In the genomic region with DNA sequence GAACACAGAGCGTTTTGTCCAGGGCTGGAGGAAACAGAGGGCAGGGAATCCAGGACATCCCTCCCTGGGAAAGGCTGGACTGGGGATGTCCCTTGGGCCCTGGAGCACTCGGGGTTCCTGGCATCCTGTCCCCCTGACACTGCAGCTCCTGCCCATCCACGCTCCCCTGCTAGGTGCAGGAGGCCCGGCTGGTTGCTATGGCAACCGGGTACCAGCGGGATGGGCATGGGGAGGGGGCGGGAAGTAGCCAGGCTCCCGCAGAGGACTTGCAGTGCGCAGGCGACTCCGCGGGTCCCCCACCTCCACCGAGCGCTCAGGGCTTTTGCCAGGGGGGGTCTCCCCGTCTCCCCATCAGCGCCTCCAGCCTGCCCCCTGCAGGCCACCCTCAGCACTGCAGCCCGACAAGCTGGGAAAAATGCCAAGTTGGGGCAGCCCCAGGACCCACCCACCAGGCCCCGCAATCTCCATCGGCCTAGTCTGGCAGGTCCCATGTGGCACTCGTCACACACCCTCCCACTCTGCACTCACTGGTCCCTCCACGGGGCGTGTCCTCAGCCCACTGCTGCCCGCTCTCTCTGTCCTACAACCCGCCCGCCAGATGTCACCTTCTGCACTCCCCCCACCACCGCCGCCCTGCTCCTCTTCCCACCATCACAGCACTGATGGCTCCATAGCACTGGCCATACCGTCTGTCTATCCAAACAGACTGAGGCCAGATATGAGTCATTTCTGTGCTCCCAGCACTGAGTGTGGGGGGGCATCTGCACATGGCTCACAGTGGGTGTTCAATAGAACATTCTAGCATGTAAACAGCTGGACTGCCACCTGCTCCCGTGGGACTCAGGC, we compare ENCODE assay signal across 1 cellular context.
TF ChIP-seq lines count a peak whose summit lies in the region.

No MANE protein-coding gene starts in this region.

TF ChIP-seq in HEK293, 187 proteins besides CTCF, POLR2A, EP300 and RAD21 (continued from another document):
- TF ChIP-seq, protein P1, sequence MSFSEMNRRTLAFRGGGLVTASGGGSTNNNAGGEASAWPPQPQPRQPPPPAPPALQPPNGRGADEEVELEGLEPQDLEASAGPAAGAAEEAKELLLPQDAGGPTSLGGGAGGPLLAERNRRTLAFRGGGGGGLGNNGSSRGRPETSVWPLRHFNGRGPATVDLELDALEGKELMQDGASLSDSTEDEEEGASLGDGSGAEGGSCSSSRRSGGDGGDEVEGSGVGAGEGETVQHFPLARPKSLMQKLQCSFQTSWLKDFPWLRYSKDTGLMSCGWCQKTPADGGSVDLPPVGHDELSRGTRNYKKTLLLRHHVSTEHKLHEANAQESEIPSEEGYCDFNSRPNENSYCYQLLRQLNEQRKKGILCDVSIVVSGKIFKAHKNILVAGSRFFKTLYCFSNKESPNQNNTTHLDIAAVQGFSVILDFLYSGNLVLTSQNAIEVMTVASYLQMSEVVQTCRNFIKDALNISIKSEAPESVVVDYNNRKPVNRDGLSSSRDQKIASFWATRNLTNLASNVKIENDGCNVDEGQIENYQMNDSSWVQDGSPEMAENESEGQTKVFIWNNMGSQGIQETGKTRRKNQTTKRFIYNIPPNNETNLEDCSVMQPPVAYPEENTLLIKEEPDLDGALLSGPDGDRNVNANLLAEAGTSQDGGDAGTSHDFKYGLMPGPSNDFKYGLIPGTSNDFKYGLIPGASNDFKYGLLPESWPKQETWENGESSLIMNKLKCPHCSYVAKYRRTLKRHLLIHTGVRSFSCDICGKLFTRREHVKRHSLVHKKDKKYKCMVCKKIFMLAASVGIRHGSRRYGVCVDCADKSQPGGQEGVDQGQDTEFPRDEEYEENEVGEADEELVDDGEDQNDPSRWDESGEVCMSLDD (tag by site-specific recombination; IDR thresholded peaks at IDR 0.05): peak; percentile 3; the same call in 1 of the 2 replicates
- TF ChIP-seq KLF1 (tag by site-specific recombination; IDR thresholded peaks at IDR 0.05): peak; percentile 89
- TF ChIP-seq, protein P2, sequence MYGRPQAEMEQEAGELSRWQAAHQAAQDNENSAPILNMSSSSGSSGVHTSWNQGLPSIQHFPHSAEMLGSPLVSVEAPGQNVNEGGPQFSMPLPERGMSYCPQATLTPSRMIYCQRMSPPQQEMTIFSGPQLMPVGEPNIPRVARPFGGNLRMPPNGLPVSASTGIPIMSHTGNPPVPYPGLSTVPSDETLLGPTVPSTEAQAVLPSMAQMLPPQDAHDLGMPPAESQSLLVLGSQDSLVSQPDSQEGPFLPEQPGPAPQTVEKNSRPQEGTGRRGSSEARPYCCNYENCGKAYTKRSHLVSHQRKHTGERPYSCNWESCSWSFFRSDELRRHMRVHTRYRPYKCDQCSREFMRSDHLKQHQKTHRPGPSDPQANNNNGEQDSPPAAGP (tag by site-specific recombination; IDR thresholded peaks at IDR 0.05): peak; percentile 14; the same call in 1 of the 2 replicates
- TF ChIP-seq ZNF600 (tag by site-specific recombination; IDR thresholded peaks at IDR 0.05): 0 out of 2 replicates have a peak, but pooled peaks have one; percentile 36
- peak; percentile 32 for TF ChIP-seq KLF9 (tag by site-specific recombination; IDR thresholded peaks at IDR 0.05; ENCODE audit: low read depth)
- TF ChIP-seq, protein P3, sequence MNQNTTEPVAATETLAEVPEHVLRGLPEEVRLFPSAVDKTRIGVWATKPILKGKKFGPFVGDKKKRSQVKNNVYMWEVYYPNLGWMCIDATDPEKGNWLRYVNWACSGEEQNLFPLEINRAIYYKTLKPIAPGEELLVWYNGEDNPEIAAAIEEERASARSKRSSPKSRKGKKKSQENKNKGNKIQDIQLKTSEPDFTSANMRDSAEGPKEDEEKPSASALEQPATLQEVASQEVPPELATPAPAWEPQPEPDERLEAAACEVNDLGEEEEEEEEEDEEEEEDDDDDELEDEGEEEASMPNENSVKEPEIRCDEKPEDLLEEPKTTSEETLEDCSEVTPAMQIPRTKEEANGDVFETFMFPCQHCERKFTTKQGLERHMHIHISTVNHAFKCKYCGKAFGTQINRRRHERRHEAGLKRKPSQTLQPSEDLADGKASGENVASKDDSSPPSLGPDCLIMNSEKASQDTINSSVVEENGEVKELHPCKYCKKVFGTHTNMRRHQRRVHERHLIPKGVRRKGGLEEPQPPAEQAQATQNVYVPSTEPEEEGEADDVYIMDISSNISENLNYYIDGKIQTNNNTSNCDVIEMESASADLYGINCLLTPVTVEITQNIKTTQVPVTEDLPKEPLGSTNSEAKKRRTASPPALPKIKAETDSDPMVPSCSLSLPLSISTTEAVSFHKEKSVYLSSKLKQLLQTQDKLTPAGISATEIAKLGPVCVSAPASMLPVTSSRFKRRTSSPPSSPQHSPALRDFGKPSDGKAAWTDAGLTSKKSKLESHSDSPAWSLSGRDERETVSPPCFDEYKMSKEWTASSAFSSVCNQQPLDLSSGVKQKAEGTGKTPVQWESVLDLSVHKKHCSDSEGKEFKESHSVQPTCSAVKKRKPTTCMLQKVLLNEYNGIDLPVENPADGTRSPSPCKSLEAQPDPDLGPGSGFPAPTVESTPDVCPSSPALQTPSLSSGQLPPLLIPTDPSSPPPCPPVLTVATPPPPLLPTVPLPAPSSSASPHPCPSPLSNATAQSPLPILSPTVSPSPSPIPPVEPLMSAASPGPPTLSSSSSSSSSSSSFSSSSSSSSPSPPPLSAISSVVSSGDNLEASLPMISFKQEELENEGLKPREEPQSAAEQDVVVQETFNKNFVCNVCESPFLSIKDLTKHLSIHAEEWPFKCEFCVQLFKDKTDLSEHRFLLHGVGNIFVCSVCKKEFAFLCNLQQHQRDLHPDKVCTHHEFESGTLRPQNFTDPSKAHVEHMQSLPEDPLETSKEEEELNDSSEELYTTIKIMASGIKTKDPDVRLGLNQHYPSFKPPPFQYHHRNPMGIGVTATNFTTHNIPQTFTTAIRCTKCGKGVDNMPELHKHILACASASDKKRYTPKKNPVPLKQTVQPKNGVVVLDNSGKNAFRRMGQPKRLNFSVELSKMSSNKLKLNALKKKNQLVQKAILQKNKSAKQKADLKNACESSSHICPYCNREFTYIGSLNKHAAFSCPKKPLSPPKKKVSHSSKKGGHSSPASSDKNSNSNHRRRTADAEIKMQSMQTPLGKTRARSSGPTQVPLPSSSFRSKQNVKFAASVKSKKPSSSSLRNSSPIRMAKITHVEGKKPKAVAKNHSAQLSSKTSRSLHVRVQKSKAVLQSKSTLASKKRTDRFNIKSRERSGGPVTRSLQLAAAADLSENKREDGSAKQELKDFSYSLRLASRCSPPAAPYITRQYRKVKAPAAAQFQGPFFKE (tag by site-specific recombination; IDR thresholded peaks at IDR 0.05; ENCODE audit: borderline replicate concordance): no peak
- no peak for TF ChIP-seq ZNF621 (tag by site-specific recombination; IDR thresholded peaks at IDR 0.05)
- no peak for TF ChIP-seq ZNF792 (tag by site-specific recombination; IDR thresholded peaks at IDR 0.05)
- TF ChIP-seq ZNF626 (tag by site-specific recombination; IDR thresholded peaks at IDR 0.05): no peak
- TF ChIP-seq GFI1B (tag by site-specific recombination; IDR thresholded peaks at IDR 0.05): no peak
- TF ChIP-seq ZBTB8A (tag by site-specific recombination; IDR thresholded peaks at IDR 0.05): 0 out of 2 replicates have a peak, but pooled peaks have one; percentile 11
- TF ChIP-seq, protein P4, sequence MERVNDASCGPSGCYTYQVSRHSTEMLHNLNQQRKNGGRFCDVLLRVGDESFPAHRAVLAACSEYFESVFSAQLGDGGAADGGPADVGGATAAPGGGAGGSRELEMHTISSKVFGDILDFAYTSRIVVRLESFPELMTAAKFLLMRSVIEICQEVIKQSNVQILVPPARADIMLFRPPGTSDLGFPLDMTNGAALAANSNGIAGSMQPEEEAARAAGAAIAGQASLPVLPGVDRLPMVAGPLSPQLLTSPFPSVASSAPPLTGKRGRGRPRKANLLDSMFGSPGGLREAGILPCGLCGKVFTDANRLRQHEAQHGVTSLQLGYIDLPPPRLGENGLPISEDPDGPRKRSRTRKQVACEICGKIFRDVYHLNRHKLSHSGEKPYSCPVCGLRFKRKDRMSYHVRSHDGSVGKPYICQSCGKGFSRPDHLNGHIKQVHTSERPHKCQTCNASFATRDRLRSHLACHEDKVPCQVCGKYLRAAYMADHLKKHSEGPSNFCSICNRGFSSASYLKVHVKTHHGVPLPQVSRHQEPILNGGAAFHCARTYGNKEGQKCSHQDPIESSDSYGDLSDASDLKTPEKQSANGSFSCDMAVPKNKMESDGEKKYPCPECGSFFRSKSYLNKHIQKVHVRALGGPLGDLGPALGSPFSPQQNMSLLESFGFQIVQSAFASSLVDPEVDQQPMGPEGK (tag by site-specific recombination; IDR thresholded peaks at IDR 0.05): peak; percentile 87
- TF ChIP-seq, protein P5, sequence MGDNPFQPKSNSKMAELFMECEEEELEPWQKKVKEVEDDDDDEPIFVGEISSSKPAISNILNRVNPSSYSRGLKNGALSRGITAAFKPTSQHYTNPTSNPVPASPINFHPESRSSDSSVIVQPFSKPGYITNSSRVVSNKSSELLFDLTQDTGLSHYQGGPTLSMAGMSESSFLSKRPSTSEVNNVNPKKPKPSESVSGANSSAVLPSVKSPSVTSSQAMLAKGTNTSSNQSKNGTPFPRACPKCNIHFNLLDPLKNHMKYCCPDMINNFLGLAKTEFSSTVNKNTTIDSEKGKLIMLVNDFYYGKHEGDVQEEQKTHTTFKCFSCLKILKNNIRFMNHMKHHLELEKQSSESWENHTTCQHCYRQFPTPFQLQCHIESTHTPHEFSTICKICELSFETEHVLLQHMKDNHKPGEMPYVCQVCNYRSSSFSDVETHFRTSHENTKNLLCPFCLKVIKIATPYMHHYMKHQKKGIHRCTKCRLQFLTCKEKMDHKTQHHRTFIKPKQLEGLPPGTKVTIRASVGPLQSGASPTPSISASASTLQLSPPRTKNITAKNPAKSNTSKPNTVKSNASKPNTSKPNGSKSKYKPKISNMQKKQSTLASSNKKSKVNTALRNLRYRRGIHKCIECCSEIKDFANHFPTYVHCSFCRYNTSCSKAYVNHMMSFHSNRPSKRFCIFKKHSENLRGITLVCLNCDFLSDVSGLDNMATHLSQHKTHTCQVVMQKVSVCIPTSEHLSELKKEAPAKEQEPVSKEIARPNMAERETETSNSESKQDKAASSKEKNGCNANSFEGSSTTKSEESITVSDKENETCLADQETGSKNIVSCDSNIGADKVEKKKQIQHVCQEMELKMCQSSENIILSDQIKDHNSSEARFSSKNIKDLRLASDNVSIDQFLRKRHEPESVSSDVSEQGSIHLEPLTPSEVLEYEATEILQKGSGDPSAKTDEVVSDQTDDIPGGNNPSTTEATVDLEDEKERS (tag by site-specific recombination; IDR thresholded peaks at IDR 0.05): no peak
- TF ChIP-seq ZNF677 (tag by site-specific recombination; IDR thresholded peaks at IDR 0.05): no peak
- 0 out of 2 replicates have a peak, but pooled peaks have one; percentile 19 for TF ChIP-seq ZNF366 (tag by site-specific recombination; conservative IDR thresholded peaks at IDR 0.05)
